In the genomic region with DNA sequence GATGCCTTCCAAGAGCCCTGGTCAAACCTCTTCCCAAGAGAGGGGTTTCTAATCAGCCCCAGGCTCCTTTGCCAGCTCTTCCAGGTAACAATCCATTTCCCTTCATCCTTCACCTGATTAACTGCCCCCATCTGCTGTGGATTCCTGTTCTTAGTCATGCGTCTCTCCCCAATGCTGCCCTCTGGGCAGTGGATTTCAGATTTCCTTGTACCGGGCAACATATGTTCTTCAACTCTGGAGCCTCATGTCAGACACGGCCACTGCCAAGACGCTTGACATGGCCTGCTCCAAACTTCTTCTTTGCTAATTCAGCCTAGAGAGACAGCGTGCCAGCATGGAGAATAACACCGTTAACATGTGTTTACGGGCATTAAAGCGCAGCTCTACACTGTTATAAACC, we compare ENCODE assay signal across 14 cellular contexts.
"Had no signal": no experiment of that assay in that cellular context is flagged by ENCODE, and none has a peak within 500 bp of the region (broad histone marks: within the 10 kb centered on the region; RNA-seq: fewer than 3 reads in every experiment).

No MANE protein-coding gene starts in this region.

- H3K27ac Mint-ChIP-seq: activated naive CD4-positive, alpha-beta T cell treated with anti-CD3 and anti-CD28 coated beads, Interleukin-2, amount 50 U/mL, for 24 hours; activated T-cell treated with anti-CD3 and anti-CD28 coated beads, Interleukin-2, amount 50 U/mL, for 72 hours; natural killer cell had no signal

- DNase-seq: activated CD4-positive, CD25-positive, alpha-beta regulatory T cell treated with anti-CD3 and anti-CD28 coated beads, Interleukin-2, amount 50 U/mL, for 72 hours; activated gamma-delta T cell; activated T-cell treated with anti-CD3 and anti-CD28 coated beads, Interleukin-2, amount 50 U/mL, for 72 hours; effector CD4-positive, alpha-beta T cell; esophagus squamous epithelium; natural killer cell; psoas muscle; stimulated activated CD4-positive, alpha-beta T cell treated with anti-CD3 and anti-CD28 coated beads, Interleukin-15, amount 100 ng/mL, for 24 hours; stimulated activated CD4-positive, alpha-beta T cell treated with anti-CD3 and anti-CD28 coated beads, Interleukin-2, amount 100 ng/mL, for 48 hours; stomach; T1000; upper lobe of right lung had no signal

- H3K27me3 ChIP-seq: stomach had no signal

- H3K4me3 ChIP-seq: esophagus squamous epithelium, psoas muscle, skin epidermis, stomach, upper lobe of right lung had no signal

- H3K36me3 Mint-ChIP-seq: activated naive CD4-positive, alpha-beta T cell treated with anti-CD3 and anti-CD28 coated beads, Interleukin-2, amount 50 U/mL, for 24 hours; natural killer cell had no signal

- H3K27ac ChIP-seq: psoas muscle, stomach, upper lobe of right lung had no signal

- ATAC-seq: activated T-cell treated with anti-CD3 and anti-CD28 coated beads, Interleukin-2, amount 50 U/mL, for 72 hours; natural killer cell; psoas muscle; upper lobe of right lung had no signal

- H3K9me3 ChIP-seq: esophagus squamous epithelium, psoas muscle, stomach, upper lobe of right lung had no signal

- H3K4me3 Mint-ChIP-seq: activated naive CD4-positive, alpha-beta T cell treated with anti-CD3 and anti-CD28 coated beads, Interleukin-2, amount 50 U/mL, for 24 hours; activated T-cell treated with anti-CD3 and anti-CD28 coated beads, Interleukin-2, amount 50 U/mL, for 72 hours; natural killer cell had no signal

- H3K4me1 ChIP-seq: psoas muscle had no signal

- H3K9me3 Mint-ChIP-seq: activated naive CD4-positive, alpha-beta T cell treated with anti-CD3 and anti-CD28 coated beads, Interleukin-2, amount 50 U/mL, for 24 hours; activated T-cell treated with anti-CD3 and anti-CD28 coated beads, Interleukin-2, amount 50 U/mL, for 72 hours; natural killer cell had no signal

- H3K36me3 ChIP-seq: esophagus squamous epithelium, stomach, upper lobe of right lung had no signal
